In the genomic region with DNA sequence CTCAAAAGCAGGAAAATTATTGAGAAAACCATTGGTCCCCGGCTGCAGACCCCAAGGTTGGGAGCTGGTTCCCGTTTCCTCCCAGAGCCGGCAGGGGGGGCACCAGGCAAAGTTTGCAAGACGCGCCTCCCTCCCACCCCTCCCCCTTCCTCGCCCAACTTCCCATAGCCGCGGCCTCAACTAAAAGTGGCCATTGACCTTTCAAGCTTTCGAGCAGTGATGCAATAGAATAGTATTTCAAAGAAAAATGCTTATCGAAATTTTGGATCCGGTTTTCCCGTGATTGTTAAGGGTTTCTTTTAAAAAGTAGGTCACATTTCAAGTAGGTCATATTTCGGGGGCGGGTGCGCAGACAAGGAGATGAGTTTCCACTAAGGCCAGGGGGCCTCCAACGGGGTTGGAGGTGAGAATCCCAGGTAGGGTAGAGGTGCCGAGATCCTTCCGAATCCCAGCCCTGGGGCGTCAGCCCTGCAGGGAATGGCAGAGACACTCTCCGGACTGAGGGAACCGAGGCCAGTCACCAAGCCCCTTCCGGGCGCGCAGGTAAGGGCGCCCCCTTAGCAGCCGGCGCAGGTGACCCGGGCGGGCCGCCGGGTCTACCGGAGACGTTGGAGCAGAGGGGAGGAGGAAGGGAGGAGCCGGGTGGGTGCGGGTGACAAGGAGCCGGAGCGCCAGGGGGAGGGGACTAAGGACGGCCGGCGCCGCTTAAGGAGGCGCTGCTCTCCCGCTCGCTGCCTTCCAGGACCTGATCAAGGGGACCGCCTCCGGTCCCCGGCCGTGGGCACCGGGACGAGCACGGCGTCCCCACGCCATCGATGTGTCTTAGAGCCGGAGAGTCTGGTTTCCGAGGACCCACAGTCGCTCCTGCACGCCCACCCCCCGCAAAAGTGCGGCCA, we compare ENCODE assay signal across 8 cellular contexts. TPM values are rescaled to one million over a fixed set of nuclear protein-coding genes. Genes with fewer than 3 reads are reported as not detected.
DNase-seq lines count a peak whose midpoint lies in the region; ATAC-seq, FAIRE-seq and TF ChIP-seq lines count a peak whose summit lies in the region.

No MANE protein-coding gene starts in this region.

- TF ChIP-seq CTCF in AG09309 (IDR thresholded peaks at IDR 0.05; ENCODE audit: control insufficient read depth, insufficient read depth, low read depth, low read length, missing control alignments): peak; percentile 88
- peak; percentile 54 to 91 for TF ChIP-seq CTCF in endothelial cell of umbilical vein (IDR thresholded peaks at IDR 0.05; ENCODE audit: extremely low read depth in 1 of 2, insufficient read depth in 1 of 2, low read depth in 1 of 2, low read length in 2 of 2)

- peaks cover 30 to 37% of the 10 kb centered on the region in 2 experiments for H3K27me3 ChIP-seq in endothelial cell of umbilical vein (ENCODE audit: control insufficient read depth in 2 of 2, insufficient read depth in 2 of 2, low read length in 2 of 2)

- H3K9me3 ChIP-seq in endothelial cell of umbilical vein (replicated peaks; ENCODE audit: control insufficient read depth, insufficient read depth, low read length): no peaks in the 10 kb centered on the region

- H3K79me2 ChIP-seq in endothelial cell of umbilical vein (ENCODE audit: control insufficient read depth, insufficient read depth, low read length): no peaks in the 10 kb centered on the region

- no peak for TF ChIP-seq POLR2A in endothelial cell of umbilical vein (IDR thresholded peaks at IDR 0.05; ENCODE audit: low read depth, low read length)

- peak overlapping the region; percentile 83 for H3K4me3 ChIP-seq in AG09309 (ENCODE audit: control insufficient read depth, low read depth, low read length)
- H3K4me3 ChIP-seq in endothelial cell of umbilical vein (replicated peaks in 1 of 3; ENCODE audit: insufficient read depth in 1 of 3, low read depth in 1 of 3, low read length in 3 of 3): peak overlapping the region; percentile 35 to 71 (median 68)

- BruUV-seq in endothelial cell of umbilical vein (replicated peaks; lab: Mats Ljungman, UMichigan): no TSS peak

- H3K4me2 ChIP-seq in endothelial cell of umbilical vein (ENCODE audit: insufficient read depth, low read length): peak overlapping the region; percentile 84

- dilution Hi-C loops in endothelial cell of umbilical vein (cut with MboI; ENCODE audit: extremely low pct_ligation_motif_present, low sequenced_read_pairs): no loop called here

- POLR2A ChIA-PET in endothelial cell of umbilical vein (lab: Charles Lee): no interaction called here

- no peaks in the 10 kb centered on the region for H3K9me1 ChIP-seq in endothelial cell of umbilical vein (replicated peaks; ENCODE audit: control insufficient read depth, extremely low read depth, insufficient read depth, low read length)

- CTCF ChIA-PET in endothelial cell of umbilical vein (lab: Charles Lee): interaction anchor here (0.7 to 11.2 kb wide), 40 partner anchors 11 to 583 kb away, joined by 3 to 366 read pairs (median 4); a partner anchor contains a TSS

- no peak overlapping the region for H3K27ac ChIP-seq in endothelial cell of umbilical vein (ENCODE audit: insufficient read depth, low read depth, low read length)

- peaks cover 24% of the 10 kb centered on the region for H3K4me1 ChIP-seq in endothelial cell of umbilical vein (ENCODE audit: control insufficient read depth, extremely low read depth, insufficient read depth, low read length)

- FAIRE-seq in endothelial cell of umbilical vein (lab: Jason Lieb, UNC): peak; percentile 57

- ATAC-seq in GM18868 (IDR thresholded peaks at IDR 0.05; ENCODE audit: unreplicated experiment) (peak; percentile 41), HG03280 (IDR thresholded peaks at IDR 0.05; ENCODE audit: unreplicated experiment) (peak; percentile 27)

- DNase-seq in AG09309 (ENCODE audit: low read depth) (no peak), NCI-H82 (lab: John Stamatoyannopoulos, UW) (peak; percentile 93), endothelial cell of umbilical vein (ENCODE audit: low read depth, low spot score) (peak; percentile 74), midbrain (lab: John Stamatoyannopoulos, UW) (peak; percentile 70)
- peak; percentile 85 for DNase-seq in activated CD8-positive, alpha-beta memory T cell treated with anti-CD3 and anti-CD28 coated beads, Interleukin-2, amount 50 U/mL, for 48 hours
- DNase-seq in stimulated activated CD8-positive, alpha-beta memory T cell treated with anti-CD3 and anti-CD28 coated beads, Interleukin-2, amount 100 ng/mL, for 1 hour (ENCODE audit: low read depth in 2 of 2): peak; percentile 52 to 64

- H2AFZ ChIP-seq in endothelial cell of umbilical vein (ENCODE audit: low read depth, low read length): peak overlapping the region; percentile 91

- H3K36me3 ChIP-seq in endothelial cell of umbilical vein (ENCODE audit: control insufficient read depth in 2 of 2, extremely low read depth in 1 of 2, insufficient read depth in 2 of 2, low read length in 2 of 2): no peaks in the 10 kb centered on the region

- intact Hi-C loops in endothelial cell of umbilical vein (cut with micrococcal nuclease): loop anchor here (1.0 to 5.0 kb wide), 9 partner anchors 67 to 532 kb away; a partner anchor contains a TSS

- H3K9ac ChIP-seq in endothelial cell of umbilical vein (replicated peaks; ENCODE audit: extremely low read depth, insufficient read depth, low read length): peak overlapping the region; percentile 50

- H4K20me1 ChIP-seq in endothelial cell of umbilical vein (replicated peaks; ENCODE audit: control insufficient read depth, extremely low read depth, insufficient read depth, low read length): no peaks in the 10 kb centered on the region

TF ChIP-seq in endothelial cell of umbilical vein, 7 proteins besides CTCF, POLR2A, EP300 and RAD21:
- TF ChIP-seq, protein P1, sequence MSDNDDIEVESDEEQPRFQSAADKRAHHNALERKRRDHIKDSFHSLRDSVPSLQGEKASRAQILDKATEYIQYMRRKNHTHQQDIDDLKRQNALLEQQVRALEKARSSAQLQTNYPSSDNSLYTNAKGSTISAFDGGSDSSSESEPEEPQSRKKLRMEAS (IDR thresholded peaks at IDR 0.05; ENCODE audit: insufficient read depth, insufficient read length): no peak
- TF ChIP-seq EZH2 (IDR thresholded peaks at IDR 0.05; ENCODE audit: borderline replicate concordance, low read depth, low read length, severe bottlenecking): no peak
- TF ChIP-seq MYC (IDR thresholded peaks at IDR 0.05; ENCODE audit: low read depth, low read length): no peak
- no peak for TF ChIP-seq JUN (IDR thresholded peaks at IDR 0.05; ENCODE audit: borderline replicate concordance, insufficient read depth, insufficient read length, low read depth)
- no peak for TF ChIP-seq POLR2AphosphoS5 (IDR thresholded peaks at IDR 0.05; ENCODE audit: insufficient read depth, low read depth, low read length)
- TF ChIP-seq FOS (IDR thresholded peaks at IDR 0.05; ENCODE audit: borderline replicate concordance, insufficient read depth, low read length): no peak
- TF ChIP-seq GATA2 (IDR thresholded peaks at IDR 0.05; ENCODE audit: insufficient read depth, insufficient read length, low read depth, low read length): no peak

RNA-seq across cellular contexts. Expression of a gene that starts 2.6 kb away (rescaled TPM):
- 4.1 and 5.6 TPM in 2 replicates for total RNA-seq in endothelial cell of umbilical vein
- polyA plus RNA-seq in endothelial cell of umbilical vein: 2.4 and 3.5 TPM in 2 replicates
- 1.9 and 3.3 TPM in 2 replicates for polyA plus RNA-seq in endothelial cell of umbilical vein (2011; cell fraction: cytosol; rRNA removed)
- 4.7 and 5.5 TPM in 2 replicates for polyA plus RNA-seq in endothelial cell of umbilical vein (2011; cell fraction: nucleus; rRNA removed)
- 0.46 and 0.62 TPM in 2 replicates for polyA plus RNA-seq in endothelial cell of umbilical vein (2012)
- polyA minus RNA-seq in endothelial cell of umbilical vein: 3.4 and 4.2 TPM in 2 replicates
- 3.2 TPM for polyA minus RNA-seq in endothelial cell of umbilical vein (2011; cell fraction: cytosol; rRNA and poly(A)+ RNA removed)
- 2.1 and 2.7 TPM in 2 replicates for polyA minus RNA-seq in endothelial cell of umbilical vein (2011; cell fraction: nucleus; rRNA and poly(A)+ RNA removed)
